ENCODE assay signal across 16 cellular contexts in genomic region chr16:79395631-79396030, GRCh38.
A peak's percentile ranks its signal among the peaks of the same experiment; 100 is the strongest.
DNase-seq lines count a peak whose midpoint lies in the region; ATAC-seq, FAIRE-seq and TF ChIP-seq lines count a peak whose summit lies in the region.
"Had no signal": no experiment of that assay in that cellular context is flagged by ENCODE, and none has a peak within 500 bp of the region (broad histone marks: within the 10 kb centered on the region; RNA-seq: fewer than 3 reads in every experiment).

No MANE protein-coding gene starts in this region.

- no peak for DNase-seq in CD14-positive monocyte (ENCODE audit: low spot score)
- no peak for DNase-seq in bronchial epithelial cell (ENCODE audit: low read depth)
- peak; percentile 55 for DNase-seq in medulla oblongata (ENCODE audit: extremely low spot score)
- DNase-seq in spleen = no peak
- DNase-seq in T-helper 17 cell = no peak
- DNase-seq: BE2C; CD4-positive, alpha-beta memory T cell; DMS153; DMS79; GDM1; GOT3; H9 had no signal

- H3K36me3 ChIP-seq in bronchial epithelial cell (ENCODE audit: control insufficient read depth, insufficient read depth, low read length) (no peaks in the 10 kb centered on the region), spleen (no peaks in the 10 kb centered on the region)
- H3K36me3 ChIP-seq: BE2C had no signal

- H3K36me3 Mint-ChIP-seq in CD14-positive monocyte (no peaks in the 10 kb centered on the region), T-helper 17 cell (ENCODE audit: low read depth) (no peaks in the 10 kb centered on the region)
- H3K36me3 Mint-ChIP-seq: CD4-positive, alpha-beta memory T cell had no signal

- TF ChIP-seq CTCF in CD14-positive monocyte (IDR thresholded peaks at IDR 0.05) (no peak), bronchial epithelial cell (IDR thresholded peaks at IDR 0.05; ENCODE audit: insufficient read depth, low read length, severe bottlenecking) (no peak), spleen (IDR thresholded peaks at IDR 0.05 in 8 of 11, conservative IDR thresholded peaks at IDR 0.05 in 3 of 11) (no peak)

- H3K9me3 Mint-ChIP-seq in CD14-positive monocyte = no peaks in the 10 kb centered on the region
- H3K9me3 Mint-ChIP-seq: CD4-positive, alpha-beta memory T cell had no signal

- H3K27me3 Mint-ChIP-seq in CD14-positive monocyte (ENCODE audit: low read depth in 3 of 3) = peaks cover 2 to 16% (median 7%) of the 10 kb centered on the region in 3 donors
- H3K27me3 Mint-ChIP-seq in T-helper 17 cell = no peaks in the 10 kb centered on the region
- H3K27me3 Mint-ChIP-seq: CD4-positive, alpha-beta memory T cell had no signal

- H3K4me1 Mint-ChIP-seq in CD14-positive monocyte (peaks cover 26% of the 10 kb centered on the region), T-helper 17 cell (peaks cover 14% of the 10 kb centered on the region)

- intact Hi-C loops in CD14-positive monocyte (cut with micrococcal nuclease) = loop anchor here in 1 of 2 donors (10.0 kb wide), 1 partner anchor 199 kb away; no protein-coding TSS in a partner anchor
- intact Hi-C loops in spleen (cut with DNase I; ENCODE audit: low total_unique reads) = no loop called here

- peaks cover 0 to 10% (median 0%) of the 10 kb centered on the region in 6 donors for H3K4me1 ChIP-seq in spleen
- H3K4me1 ChIP-seq: BE2C had no signal

- FAIRE-seq in bronchial epithelial cell (lab: Jason Lieb, UNC) = peak; percentile 28
- FAIRE-seq: GM12892, GM18507 had no signal

- H3K9me3 ChIP-seq in spleen (no peaks in the 10 kb centered on the region), T-helper 17 cell (ENCODE audit: control insufficient read depth, low read length, poor library complexity, severe bottlenecking) (no peaks in the 10 kb centered on the region)
- H3K9me3 ChIP-seq: BE2C had no signal

- H3K27me3 ChIP-seq in bronchial epithelial cell (ENCODE audit: control insufficient read depth, insufficient read depth, low read length) (no peaks in the 10 kb centered on the region), spleen (replicated peaks in 1 of 7) (no peaks in the 10 kb centered on the region)
- H3K27me3 ChIP-seq: BE2C had no signal

- ATAC-seq in T-helper 17 cell = no peak
- no peak for ATAC-seq in HG02852 (IDR thresholded peaks at IDR 0.05; ENCODE audit: unreplicated experiment)

- H3K27ac Mint-ChIP-seq in CD14-positive monocyte (peak overlapping the region in 5 of 7 donors; percentile 37 to 86 (median 64)), T-helper 17 cell (no peak overlapping the region)
- H3K27ac Mint-ChIP-seq: H9 had no signal

- H3K4me3 ChIP-seq in bronchial epithelial cell (ENCODE audit: low read depth, low read length) (no peak overlapping the region), spleen (no peak overlapping the region)

- no peak overlapping the region for H3K27ac ChIP-seq in spleen
- H3K27ac ChIP-seq: HL-60 had no signal

- H3K4me3 Mint-ChIP-seq in CD14-positive monocyte (peak overlapping the region in 1 of 2 donors; percentile 5), T-helper 17 cell (no peak overlapping the region)
- H3K4me3 Mint-ChIP-seq: CD4-positive, alpha-beta memory T cell; H9 had no signal

- WGBS in spleen, 5 donors = 53 to 79% (median 67%) methylated on average over 5 of the region's 5 CpGs

- no peak for TF ChIP-seq POLR2A in spleen (IDR thresholded peaks at IDR 0.05)
